Comparison of ENCODE assay signal across 8 cellular contexts in genomic region chr5:142866563-142867275, GRCh38.
DNase-seq lines count a peak whose midpoint lies in the region; ATAC-seq and TF ChIP-seq lines count a peak whose summit lies in the region.

No MANE protein-coding gene starts in this region.

- no peaks in the 10 kb centered on the region for H3K36me3 ChIP-seq in GM06990 (ENCODE audit: control insufficient read depth, insufficient read depth, low read length)
- H3K36me3 ChIP-seq in thoracic aorta, result no peaks in the 10 kb centered on the region

- H3K27me3 ChIP-seq in GM06990 (replicated peaks; ENCODE audit: control insufficient read depth, insufficient read depth, low read length), result no peaks in the 10 kb centered on the region; the same call in 1 of the 2 replicates
- H3K27me3 ChIP-seq in dorsolateral prefrontal cortex, result no peaks in the 10 kb centered on the region
- no peaks in the 10 kb centered on the region for H3K27me3 ChIP-seq in thoracic aorta (replicated peaks; ENCODE audit: insufficient read depth)

- no peak overlapping the region for H3K4me3 ChIP-seq in GM06990 (replicated peaks; ENCODE audit: low read depth, low read length)
- no peak overlapping the region for H3K4me3 ChIP-seq in dorsolateral prefrontal cortex
- no peak overlapping the region for H3K4me3 ChIP-seq in thoracic aorta

- H3K27ac ChIP-seq in dorsolateral prefrontal cortex, result peak overlapping the region in 8 of 59 donors; percentile 8 to 63 (median 24)
- no peak overlapping the region for H3K27ac ChIP-seq in thoracic aorta

- peak; percentile 65 for DNase-seq in A172 (ENCODE audit: low spot score)
- peak; percentile 14 for DNase-seq in GM06990 (ENCODE audit: extremely low read depth, insufficient read length)
- peak; percentile 52 for DNase-seq in NCI-H1105 treated with DMSO at 0.1 percent for 48 hours (lab: John Stamatoyannopoulos, UW)
- DNase-seq in activated CD4-positive, CD25-positive, alpha-beta regulatory T cell treated with anti-CD3 and anti-CD28 coated beads, Interleukin-2, amount 50 U/mL, for 16 hours (ENCODE audit: low read depth, low spot score), result peak; percentile 6
- DNase-seq in dorsolateral prefrontal cortex, result peak in 1 of 10 donors; percentile 40
- peak; percentile 46 for DNase-seq in midbrain (lab: John Stamatoyannopoulos, UW)
- DNase-seq in thoracic aorta (ENCODE audit: low spot score), result no peak

- ATAC-seq in HG02610 (IDR thresholded peaks at IDR 0.05; ENCODE audit: unreplicated experiment) (peak; percentile 70), thoracic aorta (ENCODE audit: insufficient number of reproducible peaks, low FRiP score, low read depth) (no peak)

- TF ChIP-seq CTCF in GM06990 (IDR thresholded peaks at IDR 0.05; ENCODE audit: insufficient read depth, low read length, poor library complexity, severe bottlenecking) (peak; percentile 64), dorsolateral prefrontal cortex (IDR thresholded peaks at IDR 0.05 in 54 of 56, conservative IDR thresholded peaks at IDR 0.05 in 2 of 56; ENCODE audit: low read depth in 1 of 56, partially characterized antibody in 56 of 56) (peak; percentile 16 to 70 (median 58)), thoracic aorta (IDR thresholded peaks at IDR 0.05) (peak; percentile 64)

- intact Hi-C loops in dorsolateral prefrontal cortex (cut with DNase I), result no loop called here

- H3K4me1 ChIP-seq in thoracic aorta (ENCODE audit: control insufficient read depth in 1 of 2, low read depth in 2 of 2), result peaks cover 11 to 61% of the 10 kb centered on the region in 2 donors

- no peaks in the 10 kb centered on the region for H3K9me3 ChIP-seq in thoracic aorta
